ENCODE assay signal across 9 cellular contexts in genomic region chr15:62847900-62848489, GRCh38.
DNase-seq lines count a peak whose midpoint lies in the region; ATAC-seq, FAIRE-seq and TF ChIP-seq lines count a peak whose summit lies in the region.
"Had no signal": no experiment of that assay in that cellular context is flagged by ENCODE, and none has a peak within 500 bp of the region (broad histone marks: within the 10 kb centered on the region; RNA-seq: fewer than 3 reads in every experiment).

No MANE protein-coding gene starts in this region.

- no peak for TF ChIP-seq EP300 in A549 (IDR thresholded peaks at IDR 0.05)

- H3K79me2 ChIP-seq in OCI-LY3 (ENCODE audit: low read length) = no peaks in the 10 kb centered on the region

- H3K4me2 ChIP-seq in A549 (peak overlapping the region; percentile 35), OCI-LY3 (ENCODE audit: low read length) (no peak overlapping the region; the same call in 1 of the 2 replicates), skeletal muscle satellite cell (ENCODE audit: low read length) (no peak overlapping the region)

- TF ChIP-seq CTCF in A549 (IDR thresholded peaks at IDR 0.05) = peak; percentile 70
- TF ChIP-seq CTCF in GM12874 (IDR thresholded peaks at IDR 0.05; ENCODE audit: insufficient read depth, low read depth, low read length) = peak; percentile 45; the same call in 1 of the 2 replicates
- TF ChIP-seq CTCF in OCI-LY3 (IDR thresholded peaks at IDR 0.05; ENCODE audit: low read depth, low read length) = peak; percentile 93

- no peaks in the 10 kb centered on the region for H3K27me3 ChIP-seq in OCI-LY3 (ENCODE audit: low read depth, low read length)
- no peaks in the 10 kb centered on the region for H3K27me3 ChIP-seq in adipocyte (replicated peaks; ENCODE audit: control insufficient read depth, insufficient read depth, low read length)
- no peaks in the 10 kb centered on the region for H3K27me3 ChIP-seq in skeletal muscle satellite cell (ENCODE audit: control insufficient read depth, insufficient read depth, low read length)

- H3K4me3 ChIP-seq in A549 (no peak overlapping the region), OCI-LY3 (ENCODE audit: low read length) (no peak overlapping the region), adipocyte (ENCODE audit: low read length) (no peak overlapping the region), skeletal muscle satellite cell (ENCODE audit: low read length) (no peak overlapping the region)

- H3K36me3 ChIP-seq in OCI-LY3 (replicated peaks; ENCODE audit: low read depth, low read length) = no peaks in the 10 kb centered on the region
- H3K36me3 ChIP-seq in adipocyte (ENCODE audit: control insufficient read depth, insufficient read depth, low read length, severe bottlenecking) = peaks cover 17% of the 10 kb centered on the region
- no peaks in the 10 kb centered on the region for H3K36me3 ChIP-seq in skeletal muscle satellite cell (ENCODE audit: insufficient read depth, low read length)

- POLR2A ChIA-PET in A549 (lab: Yijun Ruan, JAX) = interaction anchor here (0.9 to 4.5 kb wide), 3 partner anchors 195 to 200 kb away, joined by 3 to 41 read pairs (median 4); partner anchors contain the start of gene TPM1

- peak overlapping the region; percentile 45; the same call in 1 of the 2 replicates for H2AFZ ChIP-seq in OCI-LY3 (ENCODE audit: low read depth, low read length)

- no peak for TF ChIP-seq POLR2A in A549 (IDR thresholded peaks at IDR 0.05; ENCODE audit: low read length)

- H3K27ac ChIP-seq in A549 (peak overlapping the region; percentile 91), OCI-LY3 (ENCODE audit: low read length) (no peak overlapping the region)
- H3K27ac ChIP-seq: epithelial cell of prostate had no signal

- peak; percentile 84 to 93 for TF ChIP-seq RAD21 in A549 (conservative IDR thresholded peaks at IDR 0.05 in 1 of 2, IDR thresholded peaks at IDR 0.05 in 1 of 2)

- H3K4me1 ChIP-seq in A549 (peaks cover 77% of the 10 kb centered on the region), OCI-LY3 (ENCODE audit: low read length) (no peaks in the 10 kb centered on the region), adipocyte (ENCODE audit: control insufficient read depth, insufficient read depth, low read length) (peaks cover 6% of the 10 kb centered on the region), skeletal muscle satellite cell (ENCODE audit: control insufficient read depth, insufficient read depth, low read length) (peaks cover 61% of the 10 kb centered on the region)

- no peaks in the 10 kb centered on the region for H4K20me1 ChIP-seq in OCI-LY3 (ENCODE audit: insufficient read depth, low read length)

- CTCF ChIA-PET in A549 (lab: Yijun Ruan, JAX) = interaction anchor here (0.5 to 5.9 kb wide), 38 partner anchors 8 to 436 kb away, joined by 3 to 93 read pairs (median 3); partner anchors contain the start of gene TPM1

- WGBS in A549 (ENCODE audit: missing lambda C conversion rate) = 56% methylated on average over 7 of the region's 7 CpGs

- DNase-seq in A549 (ENCODE audit: low read depth in 1 of 2, low spot score in 1 of 2) = peak; percentile 79 to 89
- DNase-seq in adipocyte (ENCODE audit: low read depth) = peak; percentile 55
- DNase-seq in hepatic stellate cell (ENCODE audit: low spot score) = peak; percentile 62
- no peak for DNase-seq in NCI-H2227 (lab: John Stamatoyannopoulos, UW; ENCODE audit: unreplicated experiment)
- no peak for DNase-seq in HPDE6-E6E7 (ENCODE audit: extremely low spot score)

- H3K9me3 ChIP-seq in A549 (peaks cover 6% of the 10 kb centered on the region; the same call in 2 of the 3 replicates), OCI-LY3 (ENCODE audit: insufficient read depth, low read length) (no peaks in the 10 kb centered on the region), adipocyte (ENCODE audit: control insufficient read depth, low read length) (no peaks in the 10 kb centered on the region), skeletal muscle satellite cell (replicated peaks; ENCODE audit: low read length) (peaks cover 4% of the 10 kb centered on the region)

- H3K9ac ChIP-seq in OCI-LY3 (ENCODE audit: low read length) = no peak overlapping the region
- no peak overlapping the region for H3K9ac ChIP-seq in adipocyte (ENCODE audit: low read length)
- H3K9ac ChIP-seq in skeletal muscle satellite cell (ENCODE audit: low read depth, low read length) = peak overlapping the region; percentile 27

- peak in 1 of 2 experiments; percentile 58; a peak in 3 of 6 replicates for ATAC-seq in A549

- FAIRE-seq in A549 (lab: Jason Lieb, UNC) = peak; percentile 77

TF ChIP-seq in A549, 52 proteins besides CTCF, POLR2A, EP300 and RAD21:
- TF ChIP-seq E2F6 (IDR thresholded peaks at IDR 0.05; ENCODE audit: borderline replicate concordance, low read depth) (no peak), EHF (CRISPR knock-in tag; IDR thresholded peaks at IDR 0.05) (0 out of 2 replicates have a peak, but pooled peaks have one; percentile 50), SMC3 (IDR thresholded peaks at IDR 0.05) (peak; percentile 79)

Comparison
In these comparisons a context has a peak if more than half of its experiments do, and no peak if none do; other contexts are left out.
1. DNase-seq: peak in A549 (2 of 2), adipocyte (single experiment) and hepatic stellate cell (single experiment); none in NCI-H2227 (single experiment) and HPDE6-E6E7 (single experiment).
2. Peak in every context shown above with its lines, with median percentiles within 50 percentile points of each other: CTCF ChIP-seq.